In genomic region chr6:90080876-90081464, GRCh38 we compare ENCODE assay signal across 9 cellular contexts.
DNase-seq lines count a peak whose midpoint lies in the region; ATAC-seq and TF ChIP-seq lines count a peak whose summit lies in the region.
"Had no signal": no experiment of that assay in that cellular context is flagged by ENCODE, and none has a peak within 500 bp of the region (broad histone marks: within the 10 kb centered on the region; RNA-seq: fewer than 3 reads in every experiment).

No MANE protein-coding gene starts in this region.

- TF ChIP-seq POLR2A in right lobe of liver (IDR thresholded peaks at IDR 0.05) (no peak), esophagus squamous epithelium (IDR thresholded peaks at IDR 0.05) (no peak)

- no peak for TF ChIP-seq CTCF in GM10248 (IDR thresholded peaks at IDR 0.05; ENCODE audit: control extremely low read depth, extremely low read depth, low read depth, missing control alignments)
- TF ChIP-seq CTCF in right lobe of liver (IDR thresholded peaks at IDR 0.05), result no peak
- TF ChIP-seq CTCF in esophagus squamous epithelium (IDR thresholded peaks at IDR 0.05), result no peak

- WGBS in right lobe of liver (ENCODE audit: insufficient coverage, low coverage, low lambda C conversion rate, missing lambda C conversion rate), result 85% methylated on average over 8 of the region's 9 CpGs
- WGBS in esophagus squamous epithelium, 2 donors, result 71 to 88% methylated on average over 9 of the region's 9 CpGs

- ATAC-seq in HG02623 (IDR thresholded peaks at IDR 0.05; ENCODE audit: unreplicated experiment) (peak; percentile 76), T-cell (replicated peaks in 1 of 4) (peak; percentile 74 to 84 (median 77)), right lobe of liver (no peak)
- peak; percentile 60 for ATAC-seq in activated naive CD8-positive, alpha-beta T cell treated with anti-CD3 and anti-CD28 coated beads, Interleukin-2, amount 50 U/mL, for 24 hours

- CTCF ChIA-PET in GM10248 (lab: Yijun Ruan, JAX), result no interaction called here
- CTCF ChIA-PET in T-cell (lab: Charles Lee), result interaction anchor here (0.6 to 1.1 kb wide), 3 partner anchors 30 to 141 kb away, joined by 3 to 4 read pairs (median 3); no protein-coding TSS in a partner anchor

- intact Hi-C loops in right lobe of liver (cut with DNase I) (no loop called here), esophagus squamous epithelium (cut with DNase I) (loop anchor here (10.0 kb wide), 1 partner anchor 384 kb away; no protein-coding TSS in a partner anchor)

- peak overlapping the region; percentile 92 to 94 for H3K27ac Mint-ChIP-seq in T-cell
- H3K27ac Mint-ChIP-seq in activated naive CD8-positive, alpha-beta T cell treated with anti-CD3 and anti-CD28 coated beads, Interleukin-2, amount 50 U/mL, for 24 hours, result peak overlapping the region; percentile 99

- H3K4me1 Mint-ChIP-seq in T-cell, result peaks cover 92 to 96% (median 93%) of the 10 kb centered on the region in 3 donors
- peaks cover 96% of the 10 kb centered on the region for H3K4me1 Mint-ChIP-seq in activated naive CD8-positive, alpha-beta T cell treated with anti-CD3 and anti-CD28 coated beads, Interleukin-2, amount 50 U/mL, for 24 hours

- H3K27ac ChIP-seq in right lobe of liver, result no peak overlapping the region
- H3K27ac ChIP-seq in esophagus squamous epithelium, result no peak overlapping the region
- H3K27ac ChIP-seq: BLaER1 treated with 17β-estradiol and CSF1 and Interleukin-3, amounts not matched to agents 10 nM and 100 nM had no signal

- H3K9me3 ChIP-seq in right lobe of liver (no peaks in the 10 kb centered on the region), esophagus squamous epithelium (no peaks in the 10 kb centered on the region)
- H3K9me3 ChIP-seq: BLaER1 treated with 17β-estradiol and CSF1 and Interleukin-3, amounts not matched to agents 10 nM and 100 nM had no signal

- H3K4me3 ChIP-seq in right lobe of liver (no peak overlapping the region), esophagus squamous epithelium (peak overlapping the region in 1 of 4 donors; percentile 19)
- H3K4me3 ChIP-seq: BLaER1 treated with 17β-estradiol and CSF1 and Interleukin-3, amounts not matched to agents 10 nM and 100 nM had no signal

- H3K9me3 Mint-ChIP-seq in T-cell, result no peaks in the 10 kb centered on the region
- no peaks in the 10 kb centered on the region for H3K9me3 Mint-ChIP-seq in activated naive CD8-positive, alpha-beta T cell treated with anti-CD3 and anti-CD28 coated beads, Interleukin-2, amount 50 U/mL, for 24 hours

- H3K36me3 ChIP-seq in right lobe of liver, result no peaks in the 10 kb centered on the region
- H3K36me3 ChIP-seq in esophagus squamous epithelium, result no peaks in the 10 kb centered on the region

- no peaks in the 10 kb centered on the region for H3K27me3 Mint-ChIP-seq in T-cell
- peaks cover 3% of the 10 kb centered on the region for H3K27me3 Mint-ChIP-seq in activated naive CD8-positive, alpha-beta T cell treated with anti-CD3 and anti-CD28 coated beads, Interleukin-2, amount 50 U/mL, for 24 hours

- POLR2A ChIA-PET in GM10248 (lab: Yijun Ruan, JAX), result no interaction called here
- POLR2A ChIA-PET in T-cell (lab: Charles Lee), result interaction anchor here in 1 of 2 donors (0.6 to 1.2 kb wide), 4 partner anchors 13 to 128 kb away, joined by 3 to 6 read pairs (median 3); no protein-coding TSS in a partner anchor

- DNase-seq in GM10248 (ENCODE audit: extremely low spot score) (peak; percentile 22), T-cell (peak in 33 of 34 experiments; percentile 47 to 86 (median 72)), superior temporal gyrus (ENCODE audit: extremely low spot score) (peak; percentile 54), dermis blood vessel endothelial cell (no peak), right lobe of liver (no peak), esophagus squamous epithelium (lab: John Stamatoyannopoulos, UW) (no peak)
- DNase-seq in activated naive CD8-positive, alpha-beta T cell treated with anti-CD3 and anti-CD28 coated beads, Interleukin-2, amount 50 U/mL, for 24 hours, result peak; percentile 74

- peak overlapping the region; percentile 87 to 94 (median 87) for H3K4me3 Mint-ChIP-seq in T-cell
- H3K4me3 Mint-ChIP-seq in activated naive CD8-positive, alpha-beta T cell treated with anti-CD3 and anti-CD28 coated beads, Interleukin-2, amount 50 U/mL, for 24 hours, result peak overlapping the region; percentile 96

- H3K27me3 ChIP-seq in right lobe of liver (no peaks in the 10 kb centered on the region), esophagus squamous epithelium (no peaks in the 10 kb centered on the region)
- H3K27me3 ChIP-seq: BLaER1 treated with 17β-estradiol and CSF1 and Interleukin-3, amounts not matched to agents 10 nM and 100 nM had no signal

- H3K36me3 Mint-ChIP-seq in T-cell, result peaks cover 10% of the 10 kb centered on the region
- H3K36me3 Mint-ChIP-seq in activated naive CD8-positive, alpha-beta T cell treated with anti-CD3 and anti-CD28 coated beads, Interleukin-2, amount 50 U/mL, for 24 hours (ENCODE audit: low read depth), result peaks cover 61% of the 10 kb centered on the region

- H3K4me1 ChIP-seq in right lobe of liver, result no peaks in the 10 kb centered on the region
- H3K4me1 ChIP-seq in esophagus squamous epithelium, result no peaks in the 10 kb centered on the region

Comparison
In these comparisons a context has a peak if more than half of its experiments do, and no peak if none do; other contexts are left out.
1. DNase-seq: peak in GM10248 (single experiment), T-cell (33 of 34), activated naive CD8-positive, alpha-beta T cell treated with anti-CD3 and anti-CD28 coated beads, Interleukin-2, amount 50 U/mL, for 24 hours (single experiment) and superior temporal gyrus (single experiment); none in dermis blood vessel endothelial cell (single experiment), right lobe of liver (0 of 3) and esophagus squamous epithelium (single experiment).
2. ATAC-seq: peak in HG02623 (single experiment), T-cell (4 of 4) and activated naive CD8-positive, alpha-beta T cell treated with anti-CD3 and anti-CD28 coated beads, Interleukin-2, amount 50 U/mL, for 24 hours (single experiment); none in right lobe of liver (0 of 4).